8 cellular contexts compared by ENCODE assay signal in genomic region chr9:113764572-113764971, GRCh38.
"Had no signal": no experiment of that assay in that cellular context is flagged by ENCODE, and none has a peak within 500 bp of the region (broad histone marks: within the 10 kb centered on the region; RNA-seq: fewer than 3 reads in every experiment).

No MANE protein-coding gene starts in this region.

- FAIRE-seq: G401.6, GM12878, GM12891, GM12892, GM18507, GM19239 had no signal

- DNase-seq: GDM1, GF-D8 had no signal

- ATAC-seq: GM12878 had no signal

- H3K4me3 ChIP-seq: GM12878 had no signal
